In genomic region chr12:62259993-62260732, GRCh38 we compare ENCODE assay signal across 8 cellular contexts. TPM values are rescaled to one million over a fixed set of nuclear protein-coding genes. Genes with fewer than 3 reads are reported as not detected.
DNase-seq lines count a peak whose midpoint lies in the region; TF ChIP-seq lines count a peak whose summit lies in the region.

USP15 (plus strand) TSS chr12:62260404; CDS start chr12:62260415, 11 bp downstream.

- no peaks in the 10 kb centered on the region for H3K27me3 Mint-ChIP-seq in activated naive CD4-positive, alpha-beta T cell treated with anti-CD3 and anti-CD28 coated beads, Interleukin-2, amount 50 U/mL, for 24 hours

- H3K36me3 Mint-ChIP-seq in activated naive CD4-positive, alpha-beta T cell treated with anti-CD3 and anti-CD28 coated beads, Interleukin-2, amount 50 U/mL, for 24 hours, result peaks cover 13% of the 10 kb centered on the region

- peak within 1 kb of the TSS; percentile 99 for H3K4me3 Mint-ChIP-seq in activated naive CD4-positive, alpha-beta T cell treated with anti-CD3 and anti-CD28 coated beads, Interleukin-2, amount 50 U/mL, for 24 hours

- no peaks in the 10 kb centered on the region for H3K9me3 Mint-ChIP-seq in activated naive CD4-positive, alpha-beta T cell treated with anti-CD3 and anti-CD28 coated beads, Interleukin-2, amount 50 U/mL, for 24 hours

- peak within 1 kb of the TSS; percentile 79 for H3K27ac ChIP-seq in temporal lobe (ENCODE audit: low read depth, low read length)

- CTCF ChIA-PET in HEK293T (lab: Yijun Ruan, JAX), result interaction anchor here (0.6 to 1.2 kb wide), 3 partner anchors 8 to 1365 kb away, joined by 3 to 5 read pairs (median 4); no protein-coding TSS in a partner anchor

- POLR2A ChIA-PET in HEK293T (lab: Yijun Ruan, JAX), result interaction anchor here (0.6 to 1.8 kb wide), 7 partner anchors 8 to 175 kb away, joined by 3 to 8 read pairs (median 3); no protein-coding TSS in a partner anchor

- peak within 1 kb of the TSS; percentile 100 for H3K27ac Mint-ChIP-seq in activated naive CD4-positive, alpha-beta T cell treated with anti-CD3 and anti-CD28 coated beads, Interleukin-2, amount 50 U/mL, for 24 hours

- peaks cover 56% of the 10 kb centered on the region for H3K4me1 Mint-ChIP-seq in activated naive CD4-positive, alpha-beta T cell treated with anti-CD3 and anti-CD28 coated beads, Interleukin-2, amount 50 U/mL, for 24 hours

- DNase-seq in GM04504 (ENCODE audit: low read depth) (peak; percentile 95), HEK293T (ENCODE audit: extremely low spot score) (peak; percentile 89), MV-4-11 (lab: John Stamatoyannopoulos, UW) (peak; percentile 95), SK-N-DZ (ENCODE audit: low spot score) (peak; percentile 97), globus pallidus (ENCODE audit: low spot score) (peak; percentile 94), occipital lobe (lab: John Stamatoyannopoulos, UW) (peak; percentile 92)

TF ChIP-seq in HEK293T, 16 proteins besides CTCF, POLR2A, EP300 and RAD21:
- TF ChIP-seq FOXM1 (IDR thresholded peaks at IDR 0.05; ENCODE audit: borderline replicate concordance), result peak; percentile 95
- no peak for TF ChIP-seq ZNF384 (IDR thresholded peaks at IDR 0.05)
- peak; percentile 69 for TF ChIP-seq BHLHE40 (IDR thresholded peaks at IDR 0.05; ENCODE audit: borderline replicate concordance)
- TF ChIP-seq ARNT (IDR thresholded peaks at IDR 0.05), result peak; percentile 66; the same call in 1 of the 2 replicates

RNA-seq across cellular contexts. Expression of gene USP15, which starts in this region (rescaled TPM):
- polyA plus RNA-seq in SK-N-DZ (2014; cell fraction: cytosol; rRNA removed), result 29.3 TPM in 2 replicates
- 117 and 121 TPM in 2 replicates for polyA plus RNA-seq in SK-N-DZ (2014; cell fraction: nucleus; rRNA removed)
- total RNA-seq in occipital lobe (160 TPM), temporal lobe (89.5 TPM)

Comparison
In these comparisons a context has a peak if more than half of its experiments do, and no peak if none do; other contexts are left out.
1. Peak in every context shown above with its lines: DNase-seq and H3K27ac ChIP-seq.